In genomic region chr2:52886556-52886955, GRCh38 we compare ENCODE assay signal across 7 cellular contexts.
"Had no signal": no experiment of that assay in that cellular context is flagged by ENCODE, and none has a peak within 500 bp of the region (broad histone marks: within the 10 kb centered on the region; RNA-seq: fewer than 3 reads in every experiment).

No MANE protein-coding gene starts in this region.

- DNase-seq: GM23248, GOT3, H7, HFFc6, KBM-7 had no signal

- ATAC-seq: HCT116, HepG2 had no signal
